In genomic region chr15:100689500-100689899, GRCh38 we compare ENCODE assay signal across 23 cellular contexts.
"Had no signal": no experiment of that assay in that cellular context is flagged by ENCODE, and none has a peak within 500 bp of the region (broad histone marks: within the 10 kb centered on the region; RNA-seq: fewer than 3 reads in every experiment).

No MANE protein-coding gene starts in this region.

- DNase-seq: effector CD4-positive, alpha-beta T cell; endodermal cell; erythroblast; foreskin melanocyte; left colon; left ventricle myocardium superior; mesendoderm; naive thymus-derived CD4-positive, alpha-beta T cell; nephron progenitor cell; psoas muscle; retina; right lobe of liver; spleen; stimulated activated CD4-positive, alpha-beta T cell treated with anti-CD3 and anti-CD28 coated beads, Interleukin-15, amount 100 ng/mL, for 24 hours; stimulated activated CD4-positive, alpha-beta T cell treated with anti-CD3 and anti-CD28 coated beads, Interleukin-1b, Interleukin-23, amount 100 ng/mL, for 48 hours; stimulated activated CD4-positive, alpha-beta T cell treated with anti-CD3 and anti-CD28 coated beads, Interleukin-4, amount 100 ng/mL, for 24 hours; stimulated activated naive CD8-positive, alpha-beta T cell treated with anti-CD3 and anti-CD28 coated beads, Interleukin-15, amount 100 ng/mL, for 72 hours; testis had no signal

- H2AFZ ChIP-seq: hepatocyte had no signal

- H3K36me3 Mint-ChIP-seq: naive thymus-derived CD4-positive, alpha-beta T cell; stimulated activated memory B cell treated with anti-CD40 and anti-IgM and Interleukin-4, amounts not matched to agents 10 μg/mL and 1 μg/mL and 100 μg/mL, for 72 hours had no signal

- H3K4me2 ChIP-seq: hepatocyte had no signal

- H3K4me3 Mint-ChIP-seq: endodermal cell; naive thymus-derived CD4-positive, alpha-beta T cell; nephron progenitor cell; stimulated activated memory B cell treated with anti-CD40 and anti-IgM and Interleukin-4, amounts not matched to agents 10 μg/mL and 1 μg/mL and 100 μg/mL, for 72 hours; stimulated activated naive CD8-positive, alpha-beta T cell treated with anti-CD3 and anti-CD28 coated beads, Interleukin-15, amount 100 ng/mL, for 72 hours had no signal

- H3K27me3 ChIP-seq: hepatocyte, testis, tibial nerve had no signal

- H3K4me1 ChIP-seq: psoas muscle, right lobe of liver had no signal

- H3K9me3 ChIP-seq: neutrophil, psoas muscle, right lobe of liver, spleen, testis, tibial nerve had no signal

- H3K36me3 ChIP-seq: neutrophil, right lobe of liver, spleen, tibial nerve had no signal

- H3K27ac Mint-ChIP-seq: endodermal cell; naive thymus-derived CD4-positive, alpha-beta T cell; nephron progenitor cell; stimulated activated memory B cell treated with anti-CD40 and anti-IgM and Interleukin-4, amounts not matched to agents 10 μg/mL and 1 μg/mL and 100 μg/mL, for 72 hours; stimulated activated naive CD8-positive, alpha-beta T cell treated with anti-CD3 and anti-CD28 coated beads, Interleukin-15, amount 100 ng/mL, for 72 hours had no signal

- H3K4me1 Mint-ChIP-seq: endodermal cell; naive thymus-derived CD4-positive, alpha-beta T cell; stimulated activated memory B cell treated with anti-CD40 and anti-IgM and Interleukin-4, amounts not matched to agents 10 μg/mL and 1 μg/mL and 100 μg/mL, for 72 hours had no signal

- H3K9me3 Mint-ChIP-seq: endodermal cell; naive thymus-derived CD4-positive, alpha-beta T cell; nephron progenitor cell; stimulated activated memory B cell treated with anti-CD40 and anti-IgM and Interleukin-4, amounts not matched to agents 10 μg/mL and 1 μg/mL and 100 μg/mL, for 72 hours; stimulated activated naive CD8-positive, alpha-beta T cell treated with anti-CD3 and anti-CD28 coated beads, Interleukin-15, amount 100 ng/mL, for 72 hours had no signal

- H3K27ac ChIP-seq: hepatocyte, neutrophil, psoas muscle, right lobe of liver, spleen, testis had no signal

- H3K79me2 ChIP-seq: hepatocyte had no signal

- H3K4me3 ChIP-seq: hepatocyte, lung, psoas muscle, right lobe of liver, spleen, testis, tibial nerve had no signal
